In the genomic region with DNA sequence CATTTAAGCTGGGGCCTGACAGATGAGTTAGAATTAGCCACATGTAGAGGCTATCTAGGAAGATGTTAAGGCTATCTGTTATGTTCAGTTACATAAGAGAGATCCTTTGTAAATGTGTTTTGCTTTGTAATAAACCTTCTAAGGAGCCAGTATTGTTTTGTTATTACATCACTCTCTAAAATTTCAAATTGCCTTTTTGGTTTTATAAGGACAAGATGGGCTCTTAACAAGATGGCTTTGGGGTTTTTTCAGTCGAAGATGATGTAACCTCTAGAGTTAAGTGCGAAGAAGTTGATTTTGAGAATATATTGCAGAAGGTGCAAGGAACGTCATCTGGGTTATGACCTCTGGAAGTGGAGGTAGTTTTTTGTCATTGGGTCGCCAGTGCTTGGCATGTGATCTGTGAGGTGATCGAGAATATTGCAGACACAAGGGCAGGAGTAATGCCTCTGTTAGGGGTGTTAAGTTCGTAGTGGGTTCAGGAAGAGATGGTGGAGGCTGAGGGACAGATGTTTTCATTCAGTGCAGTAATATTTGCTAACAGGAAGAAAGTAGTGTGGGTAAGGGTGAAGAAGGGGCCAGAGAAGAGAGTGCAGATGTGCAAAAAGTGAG, we compare ENCODE assay signal across 13 cellular contexts. TPM values are rescaled to one million over a fixed set of nuclear protein-coding genes. Genes with fewer than 3 reads are reported as not detected.
DNase-seq lines count a peak whose midpoint lies in the region; ATAC-seq and TF ChIP-seq lines count a peak whose summit lies in the region.
"Had no signal": no experiment of that assay in that cellular context is flagged by ENCODE, and none has a peak within 500 bp of the region (broad histone marks: within the 10 kb centered on the region; RNA-seq: fewer than 3 reads in every experiment).

No MANE protein-coding gene starts in this region.

- no peaks in the 10 kb centered on the region for H3K9me3 Mint-ChIP-seq in CD4-positive, alpha-beta memory T cell
- H3K9me3 Mint-ChIP-seq in HFFc6 (no peaks in the 10 kb centered on the region), chondrocyte (ENCODE audit: low read depth) (no peaks in the 10 kb centered on the region), nephron progenitor cell (peaks cover 4% of the 10 kb centered on the region)
- H3K9me3 Mint-ChIP-seq: activated naive CD4-positive, alpha-beta T cell treated with anti-CD3 and anti-CD28 coated beads, Interleukin-2, amount 50 U/mL, for 72 hours had no signal

- no peak for ATAC-seq in HG02973 (IDR thresholded peaks at IDR 0.05; ENCODE audit: unreplicated experiment)

- peak overlapping the region; percentile 7 to 89 (median 57) for H3K27ac Mint-ChIP-seq in CD4-positive, alpha-beta memory T cell
- H3K27ac Mint-ChIP-seq in HFFc6 (peak overlapping the region; percentile 51), chondrocyte (ENCODE audit: unreplicated experiment) (peak overlapping the region; percentile 59), nephron progenitor cell (peak overlapping the region; percentile 64)

- peak overlapping the region in 7 of 8 donors; percentile 18 to 82 (median 62) for H3K4me3 Mint-ChIP-seq in CD4-positive, alpha-beta memory T cell
- H3K4me3 Mint-ChIP-seq in HFFc6 (peak overlapping the region; percentile 33), chondrocyte (ENCODE audit: unreplicated experiment) (no peak overlapping the region), nephron progenitor cell (no peak overlapping the region)

- no peak overlapping the region for H2AFZ ChIP-seq in SK-N-SH (ENCODE audit: low read depth)

- no peaks in the 10 kb centered on the region for H3K9me2 ChIP-seq in SK-N-SH

- peaks cover 3% of the 10 kb centered on the region for H3F3A ChIP-seq in SK-N-SH (replicated peaks; ENCODE audit: insufficient read depth)

- H3K9ac ChIP-seq in SK-N-SH, result no peak overlapping the region

- DNase-seq in CD4-positive, alpha-beta memory T cell, result peak in 1 of 5 donors; percentile 37
- DNase-seq in HFFc6, result no peak
- DNase-seq in chondrocyte (ENCODE audit: low spot score), result no peak
- no peak for DNase-seq in nephron progenitor cell
- no peak for DNase-seq in HuH-7.5 (ENCODE audit: low spot score)
- DNase-seq in activated CD4-positive, CD25-positive, alpha-beta regulatory T cell (lab: John Stamatoyannopoulos, UW), result no peak
- no peak for DNase-seq in SK-N-SH
- DNase-seq: NCI-H526; stimulated activated naive CD4-positive, alpha-beta T cell treated with Interleukin-2 at 50 U/mL for 16 hours; T1000 had no signal

- TF ChIP-seq RAD21 in SK-N-SH (IDR thresholded peaks at IDR 0.05; ENCODE audit: low read length), result no peak

- CTCF ChIA-PET in CD4-positive, alpha-beta memory T cell (lab: Charles Lee; ENCODE audit: partially characterized antibody), result interaction anchor here (1.2 to 1.5 kb wide), 3 partner anchors 9 to 162 kb away, joined by 3 to 5 read pairs (median 4); no protein-coding TSS in a partner anchor
- CTCF ChIA-PET in SK-N-SH (lab: Yijun Ruan, JAX), result interaction anchor here (0.6 kb wide), 1 partner anchor 407 kb away, joined by 4 read pairs; no protein-coding TSS in a partner anchor

- peaks cover 22 to 33% of the 10 kb centered on the region in 2 donors for H3K36me3 Mint-ChIP-seq in CD4-positive, alpha-beta memory T cell
- H3K36me3 Mint-ChIP-seq in HFFc6 (ENCODE audit: low read depth), result peaks cover 17% of the 10 kb centered on the region
- peaks cover 3% of the 10 kb centered on the region for H3K36me3 Mint-ChIP-seq in chondrocyte (ENCODE audit: low read depth)
- peaks cover 48% of the 10 kb centered on the region for H3K36me3 Mint-ChIP-seq in nephron progenitor cell (ENCODE audit: low read depth)

- H3K9me3 ChIP-seq in CD4-positive, alpha-beta memory T cell (ENCODE audit: control insufficient read depth in 1 of 2, low read length in 2 of 2), result no peaks in the 10 kb centered on the region
- H3K9me3 ChIP-seq in SK-N-SH, result no peaks in the 10 kb centered on the region

- intact Hi-C loops in CD4-positive, alpha-beta memory T cell (cut with micrococcal nuclease), result loop anchor here (5.0 kb wide), 1 partner anchor 37 kb away; no protein-coding TSS in a partner anchor

- peaks cover 100% of the 10 kb centered on the region for H4K20me1 ChIP-seq in SK-N-SH (ENCODE audit: insufficient read depth)

- H3K27me3 Mint-ChIP-seq in CD4-positive, alpha-beta memory T cell, result no peaks in the 10 kb centered on the region
- H3K27me3 Mint-ChIP-seq in HFFc6 (ENCODE audit: insufficient read depth), result no peaks in the 10 kb centered on the region
- no peaks in the 10 kb centered on the region for H3K27me3 Mint-ChIP-seq in chondrocyte (ENCODE audit: low read depth)
- no peaks in the 10 kb centered on the region for H3K27me3 Mint-ChIP-seq in nephron progenitor cell (ENCODE audit: low read depth, poor library complexity)

- no peaks in the 10 kb centered on the region for H3K36me3 ChIP-seq in CD4-positive, alpha-beta memory T cell (ENCODE audit: insufficient read depth, low read length)
- peaks cover 6 to 7% of the 10 kb centered on the region in 2 experiments for H3K36me3 ChIP-seq in SK-N-SH (replicated peaks in 1 of 2; ENCODE audit: control insufficient read depth in 1 of 2, insufficient read depth in 2 of 2, low read length in 1 of 2)

- 83% methylated on average over 6 of the region's 6 CpGs for WGBS in SK-N-SH (ENCODE audit: low lambda C conversion rate)

- H3K4me3 ChIP-seq in CD4-positive, alpha-beta memory T cell (ENCODE audit: low read length in 2 of 2), result no peak overlapping the region
- no peak overlapping the region for H3K4me3 ChIP-seq in SK-N-SH (ENCODE audit: low read depth in 2 of 2, low read length in 1 of 2)
- H3K4me3 ChIP-seq: skin epidermis had no signal

- peaks cover 96% of the 10 kb centered on the region for H3K4me1 ChIP-seq in CD4-positive, alpha-beta memory T cell (ENCODE audit: insufficient read depth, low read length)
- H3K4me1 ChIP-seq in SK-N-SH (ENCODE audit: control insufficient read depth in 1 of 2, insufficient read depth in 2 of 2, low read depth in 1 of 2, low read length in 1 of 2), result peaks cover 4 to 26% of the 10 kb centered on the region in 2 experiments; a peak in 3 of 4 replicates

- TF ChIP-seq CTCF in HFFc6 (IDR thresholded peaks at IDR 0.05) (no peak), chondrocyte (IDR thresholded peaks at IDR 0.05) (no peak), nephron progenitor cell (IDR thresholded peaks at IDR 0.05) (no peak), SK-N-SH (IDR thresholded peaks at IDR 0.05) (no peak)

- H3K4me2 ChIP-seq in SK-N-SH, result no peak overlapping the region

- no peaks in the 10 kb centered on the region for H3K27me3 ChIP-seq in CD4-positive, alpha-beta memory T cell (ENCODE audit: insufficient read depth, low read length)
- H3K27me3 ChIP-seq in SK-N-SH (ENCODE audit: insufficient read depth), result no peaks in the 10 kb centered on the region

- TF ChIP-seq EP300 in SK-N-SH (IDR thresholded peaks at IDR 0.05; ENCODE audit: borderline replicate concordance in 1 of 2, low read depth in 1 of 2, low read length in 1 of 2), result no peak

- H3K79me2 ChIP-seq in SK-N-SH (ENCODE audit: insufficient read depth), result peaks cover 100% of the 10 kb centered on the region

- peaks cover 63 to 96% (median 81%) of the 10 kb centered on the region in 4 donors for H3K4me1 Mint-ChIP-seq in CD4-positive, alpha-beta memory T cell
- H3K4me1 Mint-ChIP-seq in HFFc6 (ENCODE audit: low read depth), result peaks cover 67% of the 10 kb centered on the region
- peaks cover 72% of the 10 kb centered on the region for H3K4me1 Mint-ChIP-seq in chondrocyte (ENCODE audit: low read depth)
- H3K4me1 Mint-ChIP-seq in nephron progenitor cell, result peaks cover 37% of the 10 kb centered on the region

- POLR2A ChIA-PET in CD4-positive, alpha-beta memory T cell (lab: Charles Lee; ENCODE audit: partially characterized antibody), result interaction anchor here (1.0 to 1.9 kb wide), 2 partner anchors 12 to 13 kb away, joined by 4 to 7 read pairs; no protein-coding TSS in a partner anchor
- POLR2A ChIA-PET in SK-N-SH (lab: Yijun Ruan, JAX), result interaction anchor here (0.7 kb wide), 1 partner anchor 46 kb away, joined by 3 read pairs; no protein-coding TSS in a partner anchor

- H3K27ac ChIP-seq in CD4-positive, alpha-beta memory T cell (ENCODE audit: low read depth, low read length), result no peak overlapping the region
- H3K27ac ChIP-seq in SK-N-SH (ENCODE audit: low read depth in 2 of 2, low read length in 1 of 2), result no peak overlapping the region; a peak in 1 of 4 replicates
- H3K27ac ChIP-seq: skin epidermis had no signal

TF ChIP-seq in SK-N-SH, 30 proteins besides CTCF, POLR2A, EP300 and RAD21:
- TF ChIP-seq, protein P1, sequence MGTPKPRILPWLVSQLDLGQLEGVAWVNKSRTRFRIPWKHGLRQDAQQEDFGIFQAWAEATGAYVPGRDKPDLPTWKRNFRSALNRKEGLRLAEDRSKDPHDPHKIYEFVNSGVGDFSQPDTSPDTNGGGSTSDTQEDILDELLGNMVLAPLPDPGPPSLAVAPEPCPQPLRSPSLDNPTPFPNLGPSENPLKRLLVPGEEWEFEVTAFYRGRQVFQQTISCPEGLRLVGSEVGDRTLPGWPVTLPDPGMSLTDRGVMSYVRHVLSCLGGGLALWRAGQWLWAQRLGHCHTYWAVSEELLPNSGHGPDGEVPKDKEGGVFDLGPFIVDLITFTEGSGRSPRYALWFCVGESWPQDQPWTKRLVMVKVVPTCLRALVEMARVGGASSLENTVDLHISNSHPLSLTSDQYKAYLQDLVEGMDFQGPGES (IDR thresholded peaks at IDR 0.05; ENCODE audit: low read depth, low read length), result no peak
- no peak for TF ChIP-seq NRF1 (IDR thresholded peaks at IDR 0.05; ENCODE audit: low read depth, low read length)
- TF ChIP-seq GABPA (IDR thresholded peaks at IDR 0.05; ENCODE audit: low read depth), result no peak
- TF ChIP-seq MXI1 (IDR thresholded peaks at IDR 0.05; ENCODE audit: low read depth, low read length), result no peak
- no peak for TF ChIP-seq NFIC (IDR thresholded peaks at IDR 0.05; ENCODE audit: borderline replicate concordance)
- TF ChIP-seq RCOR1 (IDR thresholded peaks at IDR 0.05; ENCODE audit: low read length), result no peak
- TF ChIP-seq FOSL2 (IDR thresholded peaks at IDR 0.05; ENCODE audit: borderline replicate concordance, low read depth), result no peak
- TF ChIP-seq RXRA (IDR thresholded peaks at IDR 0.05; ENCODE audit: borderline replicate concordance, low read depth), result no peak
- no peak for TF ChIP-seq TCF12 (IDR thresholded peaks at IDR 0.05)

RNA-seq across cellular contexts. Expression of a gene that starts 12.7 kb away (rescaled TPM):
- total RNA-seq in CD4-positive, alpha-beta memory T cell, result 100 to 1,000 TPM; 158 to 168 TPM
- 100 to 1,000 TPM; 172 to 176 TPM for polyA plus RNA-seq in CD4-positive, alpha-beta memory T cell
- total RNA-seq in HFFc6 (2021; fragmentation: NEBNext Ultra II Directional; extraction: Animal tissue kit (Norgen Biotek cat#: 25700)), result 10 to 100 TPM; 66.5 to 92.9 (median 87.0) TPM
- total RNA-seq in chondrocyte, result 79.1 to 89.4 TPM (median 83.7 TPM) in 3 replicates
- polyA plus RNA-seq in SK-N-SH (2012; rRNA removed), result 79.0 and 87.7 TPM in 2 replicates
- 85.1 and 96.5 TPM in 2 replicates for polyA plus RNA-seq in SK-N-SH (2012; cell fraction: cytosol; rRNA removed)
- 44.3 and 50.3 TPM in 2 replicates for polyA plus RNA-seq in SK-N-SH (2012; cell fraction: nucleus; rRNA removed)

Comparison
In these comparisons a context has a peak if more than half of its experiments do, and no peak if none do; other contexts are left out.
1. H3K4me3 Mint-ChIP-seq: peak in CD4-positive, alpha-beta memory T cell (7 of 8) and HFFc6 (single experiment); none in chondrocyte (single experiment) and nephron progenitor cell (single experiment).
2. Peak in every context shown above with its lines, with median percentiles within 50 percentile points of each other: H3K27ac Mint-ChIP-seq.